14 cellular contexts compared by ENCODE assay signal in the genomic region with DNA sequence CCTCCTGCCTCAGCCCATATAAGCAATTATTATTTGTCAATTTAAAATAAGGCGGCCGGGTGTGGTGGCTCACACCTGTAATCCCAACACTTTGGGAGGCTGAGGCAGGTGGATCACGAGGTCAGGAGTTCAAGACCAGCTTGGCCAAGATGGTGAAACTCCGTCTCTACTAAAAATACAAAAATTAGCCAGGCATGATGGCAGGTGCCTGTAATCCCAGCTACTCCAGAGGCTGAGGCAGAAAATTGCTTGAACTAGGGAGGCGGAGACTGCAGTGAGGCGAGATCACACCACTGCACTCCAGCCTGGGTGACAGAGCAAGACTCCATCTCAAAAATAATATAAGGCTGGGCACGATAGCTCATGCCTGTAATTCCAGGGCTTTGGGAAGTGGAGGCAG. TPM values are rescaled to one million over a fixed set of nuclear protein-coding genes. Genes with fewer than 3 reads are reported as not detected.
A peak's percentile ranks its signal among the peaks of the same experiment; 100 is the strongest.
DNase-seq lines count a peak whose midpoint lies in the region; ATAC-seq, FAIRE-seq and TF ChIP-seq lines count a peak whose summit lies in the region.
"Not testable (repeated sequence)": the region's sequence is repeated elsewhere in the genome, so short reads cannot be mapped to it uniquely, and the experiment has no call there.
"Had no signal": no experiment of that assay in that cellular context is flagged by ENCODE, and none has a peak within 500 bp of the region (broad histone marks: within the 10 kb centered on the region; RNA-seq: fewer than 3 reads in every experiment).

No MANE protein-coding gene starts in this region.

- 78% methylated on average over 7 of the region's 7 CpGs for WGBS in A549 (ENCODE audit: missing lambda C conversion rate)

- H3K27me3 Mint-ChIP-seq in chondrocyte (ENCODE audit: low read depth), result not testable (repeated sequence)

- not testable (repeated sequence) for H3K4me3 Mint-ChIP-seq in chondrocyte (ENCODE audit: unreplicated experiment)

- H3K36me3 Mint-ChIP-seq in chondrocyte (ENCODE audit: low read depth), result not testable (repeated sequence)

- H3K9me3 ChIP-seq in A549; HEK293 (ENCODE audit: control insufficient read depth, insufficient read depth, low read depth, low read length); upper lobe of right lung: not testable (repeated sequence)

- not testable (repeated sequence) for H3K9me3 Mint-ChIP-seq in chondrocyte (ENCODE audit: low read depth)

- TF ChIP-seq POLR2A in A549 (IDR thresholded peaks at IDR 0.05; ENCODE audit: low read length), result not testable (repeated sequence)

- not testable (repeated sequence) for ATAC-seq in A549, upper lobe of right lung

- not testable (repeated sequence) for DNase-seq in A549 (ENCODE audit: low read depth in 1 of 2, low spot score in 1 of 2)
- DNase-seq in chondrocyte (ENCODE audit: low spot score) (peak; percentile 35), mesenteric fat pad (ENCODE audit: low spot score) (peak; percentile 55), upper lobe of right lung (peak; percentile 25)

- CTCF ChIA-PET in A549 (lab: Yijun Ruan, JAX), result interaction anchor here (1.5 kb wide), 1 partner anchor 56 kb away, joined by 4 read pairs; no protein-coding TSS in a partner anchor
- CTCF ChIA-PET in HEK293 (lab: Yijun Ruan, JAX), result not testable (repeated sequence)

- H3K36me3 ChIP-seq in HEK293 (ENCODE audit: control insufficient read depth in 2 of 2, insufficient read depth in 1 of 2, low read length in 2 of 2); upper lobe of right lung: not testable (repeated sequence)

- not testable (repeated sequence) for H3K27ac ChIP-seq in A549; HEK293 (ENCODE audit: extremely low read depth, low read depth, low read length); upper lobe of right lung

- TF ChIP-seq EP300 in A549 (IDR thresholded peaks at IDR 0.05), result not testable (repeated sequence)

- H3K4me3 ChIP-seq in A549; HEK293 (ENCODE audit: low read depth, low read length); upper lobe of right lung: not testable (repeated sequence)

- not testable (repeated sequence) for FAIRE-seq in A549 (lab: Jason Lieb, UNC)

- POLR2A ChIA-PET in A549 (lab: Yijun Ruan, JAX); HEK293 (lab: Yijun Ruan, JAX): not testable (repeated sequence)

- TF ChIP-seq CTCF in A549 (IDR thresholded peaks at IDR 0.05); HEK293 (tag by site-specific recombination; IDR thresholded peaks at IDR 0.05); chondrocyte (IDR thresholded peaks at IDR 0.05); upper lobe of right lung (IDR thresholded peaks at IDR 0.05): not testable (repeated sequence)

- not testable (repeated sequence) for H3K4me1 Mint-ChIP-seq in chondrocyte (ENCODE audit: low read depth)

- TF ChIP-seq RAD21 in A549 (conservative IDR thresholded peaks at IDR 0.05 in 1 of 2, IDR thresholded peaks at IDR 0.05 in 1 of 2), result not testable (repeated sequence)

- H3K27ac Mint-ChIP-seq in chondrocyte (ENCODE audit: unreplicated experiment), result not testable (repeated sequence)

- not testable (repeated sequence) for H3K4me1 ChIP-seq in A549; HEK293 (ENCODE audit: control insufficient read depth, insufficient read depth, low read length); upper lobe of right lung

- not testable (repeated sequence) for H3K27me3 ChIP-seq in upper lobe of right lung

- intact Hi-C loops in upper lobe of right lung (cut with DNase I), result not testable (repeated sequence)

- not testable (repeated sequence) for H3K4me2 ChIP-seq in A549

TF ChIP-seq in A549, 52 proteins besides CTCF, POLR2A, EP300 and RAD21:
- TF ChIP-seq, protein P1, sequence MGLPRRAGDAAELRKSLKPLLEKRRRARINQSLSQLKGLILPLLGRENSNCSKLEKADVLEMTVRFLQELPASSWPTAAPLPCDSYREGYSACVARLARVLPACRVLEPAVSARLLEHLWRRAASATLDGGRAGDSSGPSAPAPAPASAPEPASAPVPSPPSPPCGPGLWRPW (IDR thresholded peaks at IDR 0.05), result 0 out of 2 replicates have a peak, but pooled peaks have one; percentile 6
TF ChIP-seq in A549: peak in this region for 1; not testable (repeated sequence) for 51.

TF ChIP-seq in HEK293, 187 proteins besides CTCF, POLR2A, EP300 and RAD21:
- peak; percentile 68; the same call in 1 of the 2 replicates for TF ChIP-seq ZNF394 (tag by site-specific recombination; IDR thresholded peaks at IDR 0.05; ENCODE audit: borderline replicate concordance)

RNA-seq across cellular contexts. Expression of gene SLC7A9, which starts 12.7 kb away (rescaled TPM):
- polyA plus RNA-seq in A549 (2011; rRNA removed) (0.50 and 1.3 TPM in 2 replicates), A549 (2017; fragmentation: RNase III; extraction: RNeasy Plus Mini Kit Qiagen cat#74134 plus additional on column Dnase treatment) (0.54 to 0.62 TPM (median 0.62 TPM) in 3 replicates)
- polyA plus RNA-seq in A549 (2012; cell fraction: cytosol; rRNA removed), result 0.29 and 0.48 TPM in 2 replicates
- 2.5 and 2.8 TPM in 2 replicates for polyA plus RNA-seq in A549 (2012; cell fraction: nucleus; rRNA removed)
- 0.74 and 1.0 TPM in 2 replicates for polyA minus RNA-seq in A549 (2011; rRNA and poly(A)+ RNA removed)
- total RNA-seq in chondrocyte (0.35 to 0.60 TPM (median 0.41 TPM) in 3 replicates), mesenteric fat pad (0.29 TPM), upper lobe of right lung (0.46 TPM)
- total RNA-seq: A172; CD8-positive, alpha-beta T cell; Daoy had no signal
- polyA plus RNA-seq: AG04450; BJ; CD14-positive monocyte; CD4-positive, alpha-beta memory T cell; CD4-positive, CD25-positive, alpha-beta regulatory T cell; CD8-positive, alpha-beta memory T cell had no signal
